Comparison of ENCODE assay signal across 35 cellular contexts in the genomic region with DNA sequence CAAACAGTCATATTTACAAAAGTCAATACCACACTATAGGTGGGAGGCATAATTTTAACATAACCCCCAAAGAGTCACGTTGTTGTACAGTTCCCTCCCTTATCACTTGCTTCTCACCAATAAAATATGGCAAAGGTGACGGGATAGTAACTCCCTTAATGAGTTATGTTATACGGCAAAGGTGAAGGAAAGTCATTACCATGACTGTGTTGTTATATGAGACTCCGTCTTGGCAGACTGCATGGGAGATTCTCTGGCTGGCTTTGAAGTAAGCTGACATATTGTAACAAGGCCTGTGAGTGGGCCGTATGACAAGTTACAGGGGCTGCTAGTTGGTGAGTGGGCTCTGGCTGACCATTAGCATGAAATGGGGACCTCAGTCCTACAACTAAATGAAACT.
"Had no signal": no experiment of that assay in that cellular context is flagged by ENCODE, and none has a peak within 500 bp of the region (broad histone marks: within the 10 kb centered on the region; RNA-seq: fewer than 3 reads in every experiment).

No MANE protein-coding gene starts in this region.

- DNase-seq: Karpas-422, Kasumi-1, MG63, MM.1S, MV-4-11, NCI-H1048, NCI-H1092, NCI-H1092 treated with DMSO at 0.1 percent for 48 hours, NCI-H1105, NCI-H1105 treated with DMSO at 0.1 percent for 48 hours, NCI-H1417, NCI-H1417 treated with DMSO at 0.1 percent for 48 hours, NCI-H1436, NCI-H1436 treated with DMSO at 0.1 percent for 48 hours, NCI-H146, NCI-H1694, NCI-H1694 treated with DMSO at 0.1 percent for 48 hours, NCI-H187, NCI-H187 treated with DMSO at 0.1 percent for 48 hours, NCI-H1930, NCI-H2029, NCI-H2029 treated with DMSO at 0.1 percent for 48 hours, NCI-H2081, NCI-H2081 treated with DMSO at 0.1 percent for 48 hours, NCI-H2107, NCI-H2171, NCI-H2171 treated with DMSO at 0.1 percent for 48 hours, NCI-H2227 treated with DMSO at 0.1 percent for 48 hours, NCI-H226, NCI-H345, NCI-H446, NCI-H446 treated with DMSO at 0.1 percent for 48 hours, NCI-H510A, NCI-H510A treated with DMSO at 0.1 percent for 48 hours, NCI-H524 had no signal

- H3K27me3 ChIP-seq: MG63 had no signal

- H3K4me3 ChIP-seq: MG63 had no signal

- H3K36me3 ChIP-seq: MG63 had no signal

- H3K9me3 ChIP-seq: MG63 had no signal
